8 cellular contexts compared by ENCODE assay signal in the genomic region with DNA sequence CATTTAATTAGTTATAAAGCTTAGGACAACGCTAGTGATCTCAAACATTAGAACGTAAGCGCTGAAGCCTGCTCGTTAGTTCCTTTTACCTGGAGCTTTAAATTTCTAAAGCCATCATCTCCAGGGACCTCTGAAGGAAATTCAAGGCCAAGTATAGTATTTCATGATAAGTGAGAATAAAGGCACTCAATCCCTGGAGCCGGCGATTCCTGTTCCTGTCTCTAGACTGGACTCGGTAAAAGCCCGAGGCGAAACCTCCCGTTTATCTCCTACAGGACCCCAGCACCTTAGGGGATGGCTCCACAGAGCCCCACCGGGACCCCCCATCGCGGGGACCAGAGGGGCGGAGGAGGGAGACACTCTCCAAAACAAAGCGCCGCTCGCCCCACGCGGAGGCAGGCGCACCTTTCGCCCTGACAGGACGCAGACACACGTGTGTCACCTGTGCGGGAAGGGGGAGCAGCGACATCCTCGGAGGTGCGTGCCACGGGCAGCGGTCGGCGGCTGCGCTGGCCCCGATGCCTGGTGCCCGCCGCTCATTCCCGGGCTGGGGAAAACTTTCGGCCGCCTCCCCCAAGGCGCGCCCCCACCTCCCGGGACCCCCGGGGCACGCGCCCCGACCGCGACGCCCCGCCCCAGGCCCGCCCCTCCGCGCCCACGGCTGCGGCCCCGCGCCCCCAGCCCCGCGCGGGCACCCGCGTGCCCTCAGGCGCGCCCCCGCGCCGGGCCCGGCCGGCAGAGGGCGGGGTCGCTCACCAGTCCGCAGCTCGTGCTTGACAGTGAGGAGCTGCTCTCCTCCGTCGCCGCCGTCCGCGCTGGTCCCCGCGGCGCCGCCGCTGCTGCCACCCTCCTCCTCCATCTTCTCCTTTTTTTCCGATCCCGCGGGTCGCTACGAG. TPM values are rescaled to one million over a fixed set of nuclear protein-coding genes. Genes with fewer than 3 reads are reported as not detected.
DNase-seq lines count a peak whose midpoint lies in the region; ATAC-seq and TF ChIP-seq lines count a peak whose summit lies in the region.

No MANE protein-coding gene starts in this region.

- H3K27ac ChIP-seq in HUES48 (ENCODE audit: low read depth, low read length) (peak overlapping the region; percentile 97), RWPE1 (peak overlapping the region; percentile 95), ovary (peak overlapping the region; percentile 98), upper lobe of right lung (peak overlapping the region; percentile 98)

- peak; percentile 28 for ATAC-seq in GM21381 (IDR thresholded peaks at IDR 0.05; ENCODE audit: unreplicated experiment)
- ATAC-seq in upper lobe of right lung = peak; percentile 63

- no peaks in the 10 kb centered on the region for H3K9me3 ChIP-seq in Caco-2
- no peaks in the 10 kb centered on the region for H3K9me3 ChIP-seq in HUES48 (ENCODE audit: control insufficient read depth, insufficient read depth, low read length)
- no peaks in the 10 kb centered on the region for H3K9me3 ChIP-seq in ovary
- no peaks in the 10 kb centered on the region for H3K9me3 ChIP-seq in upper lobe of right lung

- 0 to 1% (median 0%) methylated on average over 53 to 88 of the region's 88 CpGs for WGBS in ovary, 3 donors

- POLR2A ChIA-PET in Caco-2 (lab: Charles Lee) = interaction anchor here (1.1 to 2.7 kb wide), 3 partner anchors 55 to 98 kb away, joined by 4 to 27 read pairs (median 10); a partner anchor contains a TSS
- POLR2A ChIA-PET in RWPE1 (lab: Yijun Ruan, JAX; ENCODE audit: low non-redundant PET) = no interaction called here

- peak; percentile 36 to 80 for DNase-seq in Caco-2
- DNase-seq in RWPE1 (ENCODE audit: low spot score) = peak; percentile 28
- DNase-seq in activated naive CD4-positive, alpha-beta T cell treated with anti-CD3 and anti-CD28 coated beads for 36 hours = peak; percentile 76
- DNase-seq in germinal center (ENCODE audit: low spot score) = peak; percentile 63
- DNase-seq in ovary = peak in 4 of 5 donors; percentile 25 to 66 (median 54)
- DNase-seq in upper lobe of right lung = peak; percentile 79

- H3K36me3 ChIP-seq in Caco-2 (ENCODE audit: control insufficient read depth, insufficient read depth, low read length) = no peaks in the 10 kb centered on the region
- no peaks in the 10 kb centered on the region for H3K36me3 ChIP-seq in HUES48 (ENCODE audit: control insufficient read depth, insufficient read depth, low read length)
- no peaks in the 10 kb centered on the region for H3K36me3 ChIP-seq in ovary
- H3K36me3 ChIP-seq in upper lobe of right lung = no peaks in the 10 kb centered on the region

- TF ChIP-seq CTCF in Caco-2 (IDR thresholded peaks at IDR 0.05; ENCODE audit: insufficient read depth in 1 of 2, low read depth in 1 of 2, low read length in 1 of 2, severe bottlenecking in 1 of 2, unreplicated experiment in 1 of 2) (no peak), RWPE1 (conservative IDR thresholded peaks at IDR 0.05; ENCODE audit: low read depth) (peak; percentile 40; the same call in 1 of the 2 replicates), ovary (IDR thresholded peaks at IDR 0.05) (peak in 1 of 3 donors; percentile 64), upper lobe of right lung (IDR thresholded peaks at IDR 0.05) (no peak)

- intact Hi-C loops in Caco-2 (cut with micrococcal nuclease; ENCODE audit: unreplicated experiment) = loop anchor here (1.0 to 2.0 kb wide), 5 partner anchors 54 to 157 kb away; a partner anchor contains a TSS
- intact Hi-C loops in activated naive CD4-positive, alpha-beta T cell treated with anti-CD3 and anti-CD28 coated beads for 36 hours (cut with micrococcal nuclease) = loop anchor here (1.0 to 10.0 kb wide), 15 partner anchors 24 to 1105 kb away; a partner anchor contains a TSS
- intact Hi-C loops in ovary (cut with DNase I) = loop anchor here in 2 of 4 donors (5.0 to 10.0 kb wide), 2 partner anchors 105 to 112 kb away; no protein-coding TSS in a partner anchor
- intact Hi-C loops in upper lobe of right lung (cut with DNase I) = no loop called here

- peak overlapping the region; percentile 90 for H3K4me3 ChIP-seq in Caco-2 (ENCODE audit: low read depth, low read length)
- peak overlapping the region; percentile 95 for H3K4me3 ChIP-seq in HUES48 (ENCODE audit: low read depth, low read length)
- H3K4me3 ChIP-seq in ovary = peak overlapping the region; percentile 95
- H3K4me3 ChIP-seq in upper lobe of right lung = peak overlapping the region; percentile 85

- peak overlapping the region; percentile 88 for H3K9ac ChIP-seq in HUES48 (ENCODE audit: low read depth, low read length)

- H3K36me3 Mint-ChIP-seq in Caco-2 (ENCODE audit: insufficient read depth, unreplicated experiment) = no peaks in the 10 kb centered on the region
- no peaks in the 10 kb centered on the region for H3K36me3 Mint-ChIP-seq in activated naive CD4-positive, alpha-beta T cell treated with anti-CD3 and anti-CD28 coated beads for 36 hours (ENCODE audit: low read depth)

- no peak overlapping the region for H3K4me3 Mint-ChIP-seq in Caco-2 (ENCODE audit: unreplicated experiment)
- H3K4me3 Mint-ChIP-seq in activated naive CD4-positive, alpha-beta T cell treated with anti-CD3 and anti-CD28 coated beads for 36 hours = peak overlapping the region; percentile 82

- no peaks in the 10 kb centered on the region for H3K27me3 ChIP-seq in Caco-2 (replicated peaks; ENCODE audit: control insufficient read depth, insufficient read depth, low read length)
- H3K27me3 ChIP-seq in HUES48 (ENCODE audit: control insufficient read depth, insufficient read depth, low read length) = no peaks in the 10 kb centered on the region
- no peaks in the 10 kb centered on the region for H3K27me3 ChIP-seq in ovary
- no peaks in the 10 kb centered on the region for H3K27me3 ChIP-seq in upper lobe of right lung

- TF ChIP-seq EP300 in ovary (IDR thresholded peaks at IDR 0.05) = no peak

- H3K9me3 Mint-ChIP-seq in Caco-2 (ENCODE audit: unreplicated experiment) = no peaks in the 10 kb centered on the region
- peaks cover 2% of the 10 kb centered on the region for H3K9me3 Mint-ChIP-seq in activated naive CD4-positive, alpha-beta T cell treated with anti-CD3 and anti-CD28 coated beads for 36 hours

- CTCF ChIA-PET in Caco-2 (lab: Charles Lee) = interaction anchor here (0.8 to 2.7 kb wide), 8 partner anchors 21 to 443 kb away, joined by 3 to 18 read pairs (median 6); a partner anchor contains a TSS
- CTCF ChIA-PET in RWPE1 (lab: Yijun Ruan, JAX) = interaction anchor here (0.7 to 2.0 kb wide), 2 partner anchors 36 to 113 kb away, joined by 3 to 15 read pairs; no protein-coding TSS in a partner anchor
- CTCF ChIA-PET in activated naive CD4-positive, alpha-beta T cell treated with anti-CD3 and anti-CD28 coated beads for 36 hours (lab: Charles Lee) = interaction anchor here (0.6 to 2.8 kb wide), 16 partner anchors 12 to 169 kb away, joined by 3 to 17 read pairs (median 3); a partner anchor contains a TSS

- no peaks in the 10 kb centered on the region for H3K4me1 Mint-ChIP-seq in Caco-2 (ENCODE audit: low read depth, unreplicated experiment)
- peaks cover 43% of the 10 kb centered on the region for H3K4me1 Mint-ChIP-seq in activated naive CD4-positive, alpha-beta T cell treated with anti-CD3 and anti-CD28 coated beads for 36 hours (ENCODE audit: low read depth)

- H3K4me1 ChIP-seq in Caco-2 (no peaks in the 10 kb centered on the region), HUES48 (ENCODE audit: control insufficient read depth, insufficient read depth, low read length) (0 out of 2 replicates have a peak, but pooled peaks cover 5% of the 10 kb centered on the region), ovary (ENCODE audit: insufficient read depth) (peaks cover 1% of the 10 kb centered on the region), upper lobe of right lung (peaks cover 18% of the 10 kb centered on the region)

- H3K27ac Mint-ChIP-seq in Caco-2 (ENCODE audit: unreplicated experiment) = no peak overlapping the region
- H3K27ac Mint-ChIP-seq in activated naive CD4-positive, alpha-beta T cell treated with anti-CD3 and anti-CD28 coated beads for 36 hours = peak overlapping the region; percentile 26

- no peaks in the 10 kb centered on the region for H3K27me3 Mint-ChIP-seq in Caco-2 (ENCODE audit: insufficient read depth, unreplicated experiment)
- no peaks in the 10 kb centered on the region for H3K27me3 Mint-ChIP-seq in activated naive CD4-positive, alpha-beta T cell treated with anti-CD3 and anti-CD28 coated beads for 36 hours (ENCODE audit: low read depth)

- no TSS peak for BruUV-seq in Caco-2 (replicated peaks; lab: Mats Ljungman, UMichigan)

- TF ChIP-seq POLR2A in ovary (IDR thresholded peaks at IDR 0.05) = no peak

RNA-seq across cellular contexts. Expression of a gene that starts 0.6 kb away (rescaled TPM):
- 5.7 and 6.0 TPM in 2 replicates for total RNA-seq in Caco-2 (2022)
- 10 to 100 TPM; 10.0 to 12.0 TPM for total RNA-seq in activated naive CD4-positive, alpha-beta T cell treated with anti-CD3 and anti-CD28 coated beads for 36 hours
- 10 to 100 TPM in 4 of 7 donors, 1 to 10 TPM in 3; 6.7 to 19.0 (median 10.3) TPM for total RNA-seq in ovary
- 1 to 10 TPM; 3.8 to 5.2 TPM for polyA plus RNA-seq in ovary
- total RNA-seq in upper lobe of right lung = 8.0 TPM

RNA-seq across cellular contexts. Expression of a gene that starts 54.0 kb away (rescaled TPM):
- total RNA-seq in Caco-2 (2022) = 47.8 and 54.8 TPM in 2 replicates
- 10 to 100 TPM; 39.5 to 49.2 TPM for total RNA-seq in activated naive CD4-positive, alpha-beta T cell treated with anti-CD3 and anti-CD28 coated beads for 36 hours
- total RNA-seq in ovary = 10 to 100 TPM; 17.9 to 52.2 (median 39.3) TPM
- polyA plus RNA-seq in ovary = 10 to 100 TPM; 24.1 to 73.3 TPM
- total RNA-seq in upper lobe of right lung = 77.6 TPM

Comparison
In these comparisons a context has a peak if more than half of its experiments do, and no peak if none do; other contexts are left out.
1. Peak in every context shown above with its lines: DNase-seq, ATAC-seq, H3K4me3 ChIP-seq and H3K27ac ChIP-seq.
2. DNase-seq: peak in every context shown above with its lines; median percentile 79 in upper lobe of right lung; 76 in activated naive CD4-positive, alpha-beta T cell treated with anti-CD3 and anti-CD28 coated beads for 36 hours; 63 in germinal center; 58 in Caco-2; 54 in ovary; 28 in RWPE1.